Comparison of ENCODE assay signal across 18 cellular contexts in the genomic region with DNA sequence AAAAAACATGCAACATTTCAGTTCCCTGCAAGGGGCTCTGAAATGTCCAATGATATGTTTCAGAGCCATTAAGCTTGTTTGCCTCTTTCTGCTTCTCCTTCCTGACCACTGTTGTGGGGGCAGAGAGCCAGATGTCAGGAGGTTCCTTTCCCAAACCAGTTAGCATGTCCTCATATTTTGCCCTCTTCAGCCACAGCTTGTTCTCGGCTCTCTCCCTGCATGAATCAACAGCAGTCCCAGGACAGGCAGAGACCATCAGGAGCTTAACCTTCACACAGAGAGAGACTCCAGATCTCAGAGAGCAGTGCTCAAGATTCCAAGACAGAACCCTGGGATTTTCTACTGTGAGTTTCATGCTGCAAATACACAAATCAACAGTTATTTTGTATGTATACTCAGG.
DNase-seq lines count a peak whose midpoint lies in the region; ATAC-seq and TF ChIP-seq lines count a peak whose summit lies in the region.
"Had no signal": no experiment of that assay in that cellular context is flagged by ENCODE, and none has a peak within 500 bp of the region (broad histone marks: within the 10 kb centered on the region; RNA-seq: fewer than 3 reads in every experiment).

No MANE protein-coding gene starts in this region.

- H3K9ac ChIP-seq in mesenchymal stem cell (ENCODE audit: low read length): no peak overlapping the region

- H2AFZ ChIP-seq in mesenchymal stem cell (ENCODE audit: low read depth, low read length): no peak overlapping the region

- H3K9me3 ChIP-seq in mesenchymal stem cell (ENCODE audit: control insufficient read depth, low read length) (peaks cover 38% of the 10 kb centered on the region), tibial nerve (peaks cover 0 to 41% (median 7%) of the 10 kb centered on the region in 4 donors), T-helper 17 cell (ENCODE audit: control insufficient read depth, low read length, poor library complexity, severe bottlenecking) (peaks cover 7% of the 10 kb centered on the region)

- H3K36me3 ChIP-seq in mesenchymal stem cell (ENCODE audit: control insufficient read depth in 1 of 2, insufficient read depth in 2 of 2, low read depth in 1 of 2, low read length in 2 of 2) (peaks cover 5 to 60% of the 10 kb centered on the region in 2 experiments), tibial nerve (peaks cover 0 to 96% (median 19%) of the 10 kb centered on the region in 3 donors)

- H3K79me1 ChIP-seq in mesenchymal stem cell (replicated peaks; ENCODE audit: low read length, poor library complexity, severe bottlenecking): no peaks in the 10 kb centered on the region

- no peak overlapping the region for H2BK15ac ChIP-seq in mesenchymal stem cell (ENCODE audit: low read depth, poor library complexity, severe bottlenecking)

- H3K4me3 ChIP-seq in fibroblast of mammary gland (ENCODE audit: control insufficient read depth, low read depth, low read length) (no peak overlapping the region), mesenchymal stem cell (ENCODE audit: insufficient read depth in 1 of 2, low read depth in 1 of 2, low read length in 2 of 2) (no peak overlapping the region), tibial nerve (no peak overlapping the region)
- H3K4me3 ChIP-seq: A549 had no signal

- intact Hi-C loops in posterior cingulate gyrus (cut with DNase I): no loop called here

- no peak for DNase-seq in activated naive CD4-positive, alpha-beta T cell treated with anti-CD3 and anti-CD28 coated beads, Interleukin-2, amount 10 ng/mL, durations not matched to agents 7 days and 5 days
- DNase-seq in fibroblast of mammary gland (ENCODE audit: low read depth) (peak; percentile 12), mesenchymal stem cell (peak; percentile 17), tibial nerve (ENCODE audit: low spot score in 2 of 2) (no peak), posterior cingulate gyrus (no peak), T-helper 17 cell (no peak)
- DNase-seq: CD4-positive, alpha-beta T cell; HFFc6; Karpas-422; MM.1S; NCI-H1092; NCI-H2171; SIG-M5 had no signal

- H3K36me3 Mint-ChIP-seq in activated naive CD4-positive, alpha-beta T cell treated with anti-CD3 and anti-CD28 coated beads, Interleukin-2, amount 50 U/mL, for 24 hours: peaks cover 71% of the 10 kb centered on the region
- H3K36me3 Mint-ChIP-seq in activated naive CD4-positive, alpha-beta T cell treated with anti-CD3 and anti-CD28 coated beads, Interleukin-2, amount 10 ng/mL, durations not matched to agents 7 days and 5 days: peaks cover 48% of the 10 kb centered on the region
- H3K36me3 Mint-ChIP-seq in T-helper 17 cell (ENCODE audit: low read depth): peaks cover 12% of the 10 kb centered on the region

- peak overlapping the region; percentile 23 for H3K27ac Mint-ChIP-seq in activated naive CD4-positive, alpha-beta T cell treated with anti-CD3 and anti-CD28 coated beads, Interleukin-2, amount 50 U/mL, for 24 hours
- H3K27ac Mint-ChIP-seq in activated naive CD4-positive, alpha-beta T cell treated with anti-CD3 and anti-CD28 coated beads, Interleukin-2, amount 10 ng/mL, durations not matched to agents 7 days and 5 days: no peak overlapping the region
- no peak overlapping the region for H3K27ac Mint-ChIP-seq in T-helper 17 cell
- H3K27ac Mint-ChIP-seq: CD4-positive, alpha-beta T cell; HFFc6 had no signal

- H3K27ac ChIP-seq in mesenchymal stem cell (ENCODE audit: low read length, poor library complexity, severe bottlenecking): no peak overlapping the region
- H3K27ac ChIP-seq in tibial nerve: no peak overlapping the region
- H3K27ac ChIP-seq: A549 had no signal

- no peak overlapping the region for H3K14ac ChIP-seq in mesenchymal stem cell (ENCODE audit: low read length in 2 of 2)

- no peaks in the 10 kb centered on the region for H3K4me1 Mint-ChIP-seq in activated naive CD4-positive, alpha-beta T cell treated with anti-CD3 and anti-CD28 coated beads, Interleukin-2, amount 50 U/mL, for 24 hours
- H3K4me1 Mint-ChIP-seq in activated naive CD4-positive, alpha-beta T cell treated with anti-CD3 and anti-CD28 coated beads, Interleukin-2, amount 10 ng/mL, durations not matched to agents 7 days and 5 days: no peaks in the 10 kb centered on the region
- H3K4me1 Mint-ChIP-seq in T-helper 17 cell: no peaks in the 10 kb centered on the region

- H3K4me3 Mint-ChIP-seq in activated naive CD4-positive, alpha-beta T cell treated with anti-CD3 and anti-CD28 coated beads, Interleukin-2, amount 50 U/mL, for 24 hours: no peak overlapping the region
- no peak overlapping the region for H3K4me3 Mint-ChIP-seq in activated naive CD4-positive, alpha-beta T cell treated with anti-CD3 and anti-CD28 coated beads, Interleukin-2, amount 10 ng/mL, durations not matched to agents 7 days and 5 days
- no peak overlapping the region for H3K4me3 Mint-ChIP-seq in T-helper 17 cell
- H3K4me3 Mint-ChIP-seq: CD4-positive, alpha-beta T cell; HFFc6 had no signal

- no peak for ATAC-seq in GM19463 (IDR thresholded peaks at IDR 0.05; ENCODE audit: unreplicated experiment)
- ATAC-seq in T-helper 17 cell: no peak
- ATAC-seq: A549, SK-N-SH treated with all-trans-retinoic acid at 6 μM for 48 hours had no signal

- no peak overlapping the region for H2BK5ac ChIP-seq in mesenchymal stem cell (ENCODE audit: low read depth, low read length, poor library complexity, severe bottlenecking)

- 72% methylated on average over 1 of the region's 1 CpG for WGBS in mesenchymal stem cell
- WGBS in tibial nerve, 2 donors: 75 to 79% methylated on average over 1 of the region's 1 CpG

- TF ChIP-seq CTCF in fibroblast of mammary gland (conservative IDR thresholded peaks at IDR 0.05; ENCODE audit: control insufficient read depth, insufficient read depth, low read depth, low read length) (no peak), tibial nerve (IDR thresholded peaks at IDR 0.05) (no peak)

- no peak overlapping the region for H2BK120ac ChIP-seq in mesenchymal stem cell (ENCODE audit: low read depth, low read length)

- no peak overlapping the region for H2AK5ac ChIP-seq in mesenchymal stem cell (ENCODE audit: low read length, severe bottlenecking)

- H3K23ac ChIP-seq in mesenchymal stem cell (ENCODE audit: low read length in 2 of 2): no peak overlapping the region

- no peak overlapping the region for H4K91ac ChIP-seq in mesenchymal stem cell (ENCODE audit: low read length)

- no peak for TF ChIP-seq POLR2A in tibial nerve (IDR thresholded peaks at IDR 0.05)

- TF ChIP-seq EP300 in tibial nerve (IDR thresholded peaks at IDR 0.05): no peak

- H3K9me3 Mint-ChIP-seq in activated naive CD4-positive, alpha-beta T cell treated with anti-CD3 and anti-CD28 coated beads, Interleukin-2, amount 50 U/mL, for 24 hours: peaks cover 28% of the 10 kb centered on the region
- peaks cover 14% of the 10 kb centered on the region for H3K9me3 Mint-ChIP-seq in activated naive CD4-positive, alpha-beta T cell treated with anti-CD3 and anti-CD28 coated beads, Interleukin-2, amount 10 ng/mL, durations not matched to agents 7 days and 5 days

- CTCF ChIA-PET in activated naive CD4-positive, alpha-beta T cell treated with anti-CD3 and anti-CD28 coated beads, Interleukin-2, amount 10 ng/mL, durations not matched to agents 7 days and 5 days (lab: Charles Lee): no interaction called here

- no peaks in the 10 kb centered on the region for H3K27me3 ChIP-seq in mesenchymal stem cell (ENCODE audit: control insufficient read depth in 1 of 2, insufficient read depth in 1 of 2, low read length in 2 of 2)
- no peaks in the 10 kb centered on the region for H3K27me3 ChIP-seq in tibial nerve

- H3K4me1 ChIP-seq in mesenchymal stem cell (ENCODE audit: control insufficient read depth, insufficient read depth, low read depth, low read length): no peaks in the 10 kb centered on the region
- H3K4me1 ChIP-seq in tibial nerve: no peaks in the 10 kb centered on the region
- H3K4me1 ChIP-seq: A549 had no signal

- no peak overlapping the region for H3K4ac ChIP-seq in mesenchymal stem cell (ENCODE audit: low read depth in 1 of 2, low read length in 2 of 2)

- no peak overlapping the region for H4K8ac ChIP-seq in mesenchymal stem cell (ENCODE audit: low read length)

- H3K27me3 Mint-ChIP-seq in activated naive CD4-positive, alpha-beta T cell treated with anti-CD3 and anti-CD28 coated beads, Interleukin-2, amount 50 U/mL, for 24 hours: no peaks in the 10 kb centered on the region
- no peaks in the 10 kb centered on the region for H3K27me3 Mint-ChIP-seq in activated naive CD4-positive, alpha-beta T cell treated with anti-CD3 and anti-CD28 coated beads, Interleukin-2, amount 10 ng/mL, durations not matched to agents 7 days and 5 days
- H3K27me3 Mint-ChIP-seq in T-helper 17 cell: no peaks in the 10 kb centered on the region
- H3K27me3 Mint-ChIP-seq: CD4-positive, alpha-beta T cell; IgD-negative memory B cell had no signal

- no peak overlapping the region for H2BK12ac ChIP-seq in mesenchymal stem cell (ENCODE audit: low read length in 2 of 2)

- no peak overlapping the region for H3K4me2 ChIP-seq in mesenchymal stem cell (ENCODE audit: low read length, poor library complexity, severe bottlenecking)
- H3K4me2 ChIP-seq: A549 had no signal

- H3K18ac ChIP-seq in mesenchymal stem cell (ENCODE audit: low read depth in 1 of 2, low read length in 2 of 2): no peak overlapping the region

Comparison
In these comparisons a context has a peak if more than half of its experiments do, and no peak if none do; other contexts are left out.
1. DNase-seq: peak in fibroblast of mammary gland (single experiment) and mesenchymal stem cell (single experiment); none in activated naive CD4-positive, alpha-beta T cell treated with anti-CD3 and anti-CD28 coated beads, Interleukin-2, amount 10 ng/mL, durations not matched to agents 7 days and 5 days (single experiment), tibial nerve (0 of 2), posterior cingulate gyrus (0 of 10) and T-helper 17 cell (0 of 3).